Comparison of ENCODE assay signal across 8 cellular contexts in the genomic region with DNA sequence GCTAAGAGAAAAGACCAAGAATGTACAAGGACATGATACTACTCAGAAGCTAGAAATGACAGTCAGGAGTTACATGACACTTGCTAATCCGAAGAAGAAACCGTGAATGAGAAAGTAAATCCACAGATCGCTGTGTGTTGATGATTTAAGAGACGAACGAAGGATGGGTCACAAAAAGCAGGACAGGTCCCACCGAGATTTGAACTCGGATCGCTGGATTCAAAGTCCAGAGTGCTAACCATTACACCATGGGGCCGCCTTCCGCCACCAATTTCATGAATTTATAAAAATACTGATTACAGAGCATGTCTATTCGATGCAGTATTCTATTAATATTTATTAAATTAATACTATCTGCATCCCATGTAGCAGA. TPM values are rescaled to one million over a fixed set of nuclear protein-coding genes. Genes with fewer than 3 reads are reported as not detected.
DNase-seq lines count a peak whose midpoint lies in the region; ATAC-seq and TF ChIP-seq lines count a peak whose summit lies in the region.

No MANE protein-coding gene starts in this region.

- H3K9me3 Mint-ChIP-seq in activated CD4-positive, alpha-beta T cell treated with anti-CD3 and anti-CD28 coated beads for 36 hours (ENCODE audit: low read depth): no peaks in the 10 kb centered on the region
- H3K9me3 Mint-ChIP-seq in brain (peaks cover 0 to 18% (median 0%) of the 10 kb centered on the region in 5 experiments), mesothelial cell of epicardium (no peaks in the 10 kb centered on the region)

- TF ChIP-seq CTCF in PC-9 (conservative IDR thresholded peaks at IDR 0.05) (no peak), brain (conservative IDR thresholded peaks at IDR 0.05) (no peak), mesothelial cell of epicardium (IDR thresholded peaks at IDR 0.05; ENCODE audit: unreplicated experiment) (no peak)

- peak overlapping the region; percentile 74 for H3K27ac ChIP-seq in PC-9

- peak overlapping the region; percentile 69; the same call in 1 of the 2 replicates for H3K4me3 ChIP-seq in PC-9

- CTCF ChIA-PET in activated CD4-positive, alpha-beta T cell treated with anti-CD3 and anti-CD28 coated beads for 36 hours (lab: Charles Lee): interaction anchor here (0.7 to 0.8 kb wide), 2 partner anchors 20 to 118 kb away, joined by 3 to 5 read pairs; no protein-coding TSS in a partner anchor
- CTCF ChIA-PET in PC-9 (lab: Charles Lee): interaction anchor here (0.6 kb wide), 1 partner anchor 127 kb away, joined by 3 read pairs; a partner anchor contains a TSS

- ATAC-seq in activated CD4-positive, alpha-beta T cell treated with anti-CD3 and anti-CD28 coated beads for 36 hours: peak; percentile 13
- ATAC-seq in GM21825 (IDR thresholded peaks at IDR 0.05; ENCODE audit: unreplicated experiment) (no peak), GM21390 (IDR thresholded peaks at IDR 0.05; ENCODE audit: unreplicated experiment) (no peak), GM21360 (IDR thresholded peaks at IDR 0.05; ENCODE audit: unreplicated experiment) (no peak)

- H3K4me2 ChIP-seq in PC-9: peak overlapping the region; percentile 87

- peaks cover 13% of the 10 kb centered on the region for H3K4me1 ChIP-seq in PC-9 (replicated peaks; ENCODE audit: insufficient read depth)

- no peaks in the 10 kb centered on the region for H3K9me2 ChIP-seq in PC-9 (ENCODE audit: insufficient read depth)

- peak overlapping the region; percentile 20 for H3K4me3 Mint-ChIP-seq in activated CD4-positive, alpha-beta T cell treated with anti-CD3 and anti-CD28 coated beads for 36 hours
- peak overlapping the region; percentile 85 to 89 (median 87) for H3K4me3 Mint-ChIP-seq in brain
- peak overlapping the region; percentile 74 for H3K4me3 Mint-ChIP-seq in mesothelial cell of epicardium

- H3K27me3 Mint-ChIP-seq in activated CD4-positive, alpha-beta T cell treated with anti-CD3 and anti-CD28 coated beads for 36 hours: peaks cover 3% of the 10 kb centered on the region
- peaks cover 22% of the 10 kb centered on the region for H3K27me3 Mint-ChIP-seq in brain
- peaks cover 2% of the 10 kb centered on the region for H3K27me3 Mint-ChIP-seq in mesothelial cell of epicardium (ENCODE audit: low read depth)

- H3K79me2 ChIP-seq in PC-9 (ENCODE audit: low read depth): no peaks in the 10 kb centered on the region

- H3K4me1 Mint-ChIP-seq in activated CD4-positive, alpha-beta T cell treated with anti-CD3 and anti-CD28 coated beads for 36 hours: peaks cover 37% of the 10 kb centered on the region
- peaks cover 28% of the 10 kb centered on the region for H3K4me1 Mint-ChIP-seq in brain
- H3K4me1 Mint-ChIP-seq in mesothelial cell of epicardium: peaks cover 13% of the 10 kb centered on the region

- H3F3A ChIP-seq in PC-9 (ENCODE audit: insufficient read depth, low read depth): peaks cover 44% of the 10 kb centered on the region

- peaks cover 6% of the 10 kb centered on the region for H3K36me3 Mint-ChIP-seq in activated CD4-positive, alpha-beta T cell treated with anti-CD3 and anti-CD28 coated beads for 36 hours (ENCODE audit: low read depth)
- no peaks in the 10 kb centered on the region for H3K36me3 Mint-ChIP-seq in brain
- no peaks in the 10 kb centered on the region for H3K36me3 Mint-ChIP-seq in mesothelial cell of epicardium

- no TSS peak for BruUV-seq in PC-9 (replicated peaks; lab: Mats Ljungman, UMichigan)

- no peaks in the 10 kb centered on the region for H3K27me3 ChIP-seq in PC-9 (ENCODE audit: insufficient read depth, low read depth)

- H2AFZ ChIP-seq in PC-9: 0 out of 2 replicates have a peak overlapping the region, but pooled peaks have one; percentile 33

- intact Hi-C loops in activated CD4-positive, alpha-beta T cell treated with anti-CD3 and anti-CD28 coated beads for 36 hours (cut with DNase I, micrococcal nuclease): loop anchor here (1.0 to 5.0 kb wide), 6 partner anchors 26 to 1442 kb away; a partner anchor contains a TSS
- intact Hi-C loops in PC-9 (cut with micrococcal nuclease; ENCODE audit: unreplicated experiment): loop anchor here (1.0 to 5.0 kb wide), 3 partner anchors 26 to 241 kb away; partner anchors contain the start of gene HMGN4

- POLR2A ChIA-PET in activated CD4-positive, alpha-beta T cell treated with anti-CD3 and anti-CD28 coated beads for 36 hours (lab: Charles Lee): no interaction called here
- POLR2A ChIA-PET in PC-9 (lab: Charles Lee; ENCODE audit: unreplicated experiment): no interaction called here

- no peaks in the 10 kb centered on the region for H3K9me3 ChIP-seq in PC-9 (ENCODE audit: insufficient read depth, low read depth)

- no peaks in the 10 kb centered on the region for H4K20me1 ChIP-seq in PC-9 (ENCODE audit: insufficient read depth)

- H3K27ac Mint-ChIP-seq in activated CD4-positive, alpha-beta T cell treated with anti-CD3 and anti-CD28 coated beads for 36 hours: no peak overlapping the region
- peak overlapping the region in 2 of 5 experiments; percentile 8 to 92 for H3K27ac Mint-ChIP-seq in brain
- H3K27ac Mint-ChIP-seq in mesothelial cell of epicardium: no peak overlapping the region

- no peaks in the 10 kb centered on the region for H3K36me3 ChIP-seq in PC-9 (ENCODE audit: low read depth)

- peak; percentile 73 for DNase-seq in activated CD4-positive, alpha-beta T cell treated with anti-CD3 and anti-CD28 coated beads for 36 hours
- DNase-seq in activated CD4-positive, alpha-beta T cell treated with anti-CD3 and anti-CD28 coated beads for 1 hour: no peak
- no peak for DNase-seq in PC-9
- DNase-seq in mesothelial cell of epicardium (ENCODE audit: low spot score in 2 of 2, unreplicated experiment in 2 of 2): no peak

RNA-seq across cellular contexts. Expression of gene BTN3A2, which starts 54.0 kb away (rescaled TPM):
- total RNA-seq in activated CD4-positive, alpha-beta T cell treated with anti-CD3 and anti-CD28 coated beads for 36 hours: 10 to 100 TPM; 62.5 to 62.8 TPM
- 28.7 and 32.9 TPM in 2 replicates for total RNA-seq in PC-9 (2021)
- polyA plus RNA-seq in brain (ENCODE audit: insufficient read depth, low read depth, low replicate concordance): 4.1 TPM
- 19.2 to 21.5 TPM (median 21.3 TPM) in 3 replicates for total RNA-seq in mesothelial cell of epicardium

Comparison
In these comparisons a context has a peak if more than half of its experiments do, and no peak if none do; other contexts are left out.
1. H3K4me3 Mint-ChIP-seq: peak in every context shown above with its lines; median percentile 87 in brain; 74 in mesothelial cell of epicardium; 20 in activated CD4-positive, alpha-beta T cell treated with anti-CD3 and anti-CD28 coated beads for 36 hours.